ENCODE assay signal across 15 cellular contexts in the genomic region with DNA sequence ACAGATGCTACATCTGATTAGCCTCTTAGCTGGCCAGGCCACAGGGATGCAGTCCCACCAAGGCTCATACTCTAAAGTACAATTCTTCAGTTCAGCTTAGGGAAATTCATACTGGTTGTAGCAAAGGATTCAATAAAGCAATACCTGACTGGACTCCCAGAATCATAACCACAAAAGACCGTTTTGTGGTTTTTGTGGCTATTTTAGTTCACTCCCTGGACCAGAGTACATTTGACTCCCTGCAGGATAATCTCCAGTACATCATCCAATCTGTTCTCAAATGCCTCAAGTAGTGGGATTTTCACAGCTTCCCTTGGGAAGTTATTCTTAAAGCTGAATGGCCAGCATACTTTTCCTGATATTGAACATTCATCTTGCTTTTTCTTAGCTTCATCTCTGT. TPM values are rescaled to one million over a fixed set of nuclear protein-coding genes. Genes with fewer than 3 reads are reported as not detected.
DNase-seq lines count a peak whose midpoint lies in the region; ATAC-seq and TF ChIP-seq lines count a peak whose summit lies in the region.
"Had no signal": no experiment of that assay in that cellular context is flagged by ENCODE, and none has a peak within 500 bp of the region (broad histone marks: within the 10 kb centered on the region; RNA-seq: fewer than 3 reads in every experiment).

No MANE protein-coding gene starts in this region.

- ATAC-seq in upper lobe of right lung = no peak

- H3K27ac Mint-ChIP-seq in endodermal cell = no peak overlapping the region
- H3K27ac Mint-ChIP-seq: CD14-positive monocyte had no signal

- intact Hi-C loops in upper lobe of right lung (cut with DNase I) = no loop called here

- H3K9me3 ChIP-seq in upper lobe of right lung = no peaks in the 10 kb centered on the region
- no peaks in the 10 kb centered on the region for H3K9me3 ChIP-seq in endodermal cell (ENCODE audit: control insufficient read depth, low read length)
- H3K9me3 ChIP-seq: SJSA1 had no signal

- peaks cover 33% of the 10 kb centered on the region for H3K4me1 Mint-ChIP-seq in endodermal cell
- H3K4me1 Mint-ChIP-seq: CD14-positive monocyte had no signal

- H3K36me3 Mint-ChIP-seq in endodermal cell (ENCODE audit: low read depth) = no peaks in the 10 kb centered on the region
- H3K36me3 Mint-ChIP-seq: CD14-positive monocyte had no signal

- H3K27me3 ChIP-seq in upper lobe of right lung (peaks cover 10% of the 10 kb centered on the region), endodermal cell (ENCODE audit: control insufficient read depth, insufficient read depth, low read length, poor library complexity, severe bottlenecking) (no peaks in the 10 kb centered on the region)
- H3K27me3 ChIP-seq: SJSA1 had no signal

- peak; percentile 39 for DNase-seq in NCI-H226
- DNase-seq in RPMI7951 (ENCODE audit: low read depth) = peak; percentile 17
- peak; percentile 47 for DNase-seq in fibroblast of mammary gland (ENCODE audit: low read depth)
- no peak for DNase-seq in cerebellar nuclear complex (lab: John Stamatoyannopoulos, UW)
- no peak for DNase-seq in NK-92 (lab: John Stamatoyannopoulos, UW; ENCODE audit: unreplicated experiment)
- no peak for DNase-seq in upper lobe of right lung
- DNase-seq in endodermal cell = no peak
- DNase-seq: ACHN, DMS 273 treated with DMSO at 0.1 percent for 48 hours, DND-41, KG1, NCI-H1417 treated with DMSO at 0.1 percent for 48 hours, NCI-H187 treated with DMSO at 0.1 percent for 48 hours had no signal

- no peak overlapping the region for H3K9ac ChIP-seq in endodermal cell (ENCODE audit: extremely low read depth, low read length, poor library complexity, severe bottlenecking)

- H3K4me1 ChIP-seq in upper lobe of right lung (no peaks in the 10 kb centered on the region), endodermal cell (ENCODE audit: control insufficient read depth, insufficient read depth, low read length) (peaks cover 4% of the 10 kb centered on the region)
- H3K4me1 ChIP-seq: SJSA1 had no signal

- no peaks in the 10 kb centered on the region for H3K27me3 Mint-ChIP-seq in endodermal cell (ENCODE audit: insufficient read depth)

- H3K4me3 ChIP-seq in fibroblast of mammary gland (ENCODE audit: control insufficient read depth, low read depth, low read length) (no peak overlapping the region), upper lobe of right lung (no peak overlapping the region), endodermal cell (ENCODE audit: low read length) (no peak overlapping the region)
- H3K4me3 ChIP-seq: SJSA1 had no signal

- H3K36me3 ChIP-seq in upper lobe of right lung (no peaks in the 10 kb centered on the region), endodermal cell (ENCODE audit: control insufficient read depth, insufficient read depth, low read length) (no peaks in the 10 kb centered on the region)
- H3K36me3 ChIP-seq: SJSA1 had no signal

- H3K9me3 Mint-ChIP-seq in endodermal cell = no peaks in the 10 kb centered on the region

- H3K4me3 Mint-ChIP-seq in endodermal cell = no peak overlapping the region
- H3K4me3 Mint-ChIP-seq: CD14-positive monocyte had no signal

- WGBS in endodermal cell (ENCODE audit: insufficient coverage in 1 of 2, insufficient read length in 1 of 2), 2 experiments = 78% methylated on average over 1 of the region's 1 CpG

- H3K27ac ChIP-seq in upper lobe of right lung (no peak overlapping the region), endodermal cell (ENCODE audit: low read depth, low read length) (no peak overlapping the region)
- H3K27ac ChIP-seq: SJSA1 had no signal

- TF ChIP-seq CTCF in fibroblast of mammary gland (conservative IDR thresholded peaks at IDR 0.05; ENCODE audit: control insufficient read depth, insufficient read depth, low read depth, low read length) (no peak), upper lobe of right lung (IDR thresholded peaks at IDR 0.05) (no peak), endodermal cell (conservative IDR thresholded peaks at IDR 0.05) (no peak)

RNA-seq across cellular contexts. Expression of a gene that starts 29.3 kb away (rescaled TPM):
- 44.8 and 52.7 TPM in 2 replicates for total RNA-seq in RPMI7951 (2014; rRNA removed; shearing (Covaris generic))
- total RNA-seq in upper lobe of right lung (16.5 TPM), endodermal cell (10 to 100 TPM; 20.9 to 30.0 TPM)
- 38.3 TPM for polyA plus RNA-seq in endodermal cell (2013, experiment 1 of 2)
- polyA plus RNA-seq in endodermal cell (2013, experiment 2 of 2) = 33.2 TPM

Comparison
In these comparisons a context has a peak if more than half of its experiments do, and no peak if none do; other contexts are left out.
1. DNase-seq: peak in NCI-H226 (single experiment), RPMI7951 (single experiment) and fibroblast of mammary gland (single experiment); none in cerebellar nuclear complex (0 of 2), NK-92 (single experiment), upper lobe of right lung (single experiment) and endodermal cell (single experiment).